Comparison of ENCODE assay signal across 2 cellular contexts in genomic region chr9:23447944-23448343, GRCh38.
TF ChIP-seq lines count a peak whose summit lies in the region.

No MANE protein-coding gene starts in this region.

TF ChIP-seq in GM23338, 12 proteins besides CTCF, POLR2A, EP300 and RAD21:
- no peak for TF ChIP-seq EZH2phosphoT487 (IDR thresholded peaks at IDR 0.05; ENCODE audit: unreplicated experiment)
- TF ChIP-seq, protein P1, sequence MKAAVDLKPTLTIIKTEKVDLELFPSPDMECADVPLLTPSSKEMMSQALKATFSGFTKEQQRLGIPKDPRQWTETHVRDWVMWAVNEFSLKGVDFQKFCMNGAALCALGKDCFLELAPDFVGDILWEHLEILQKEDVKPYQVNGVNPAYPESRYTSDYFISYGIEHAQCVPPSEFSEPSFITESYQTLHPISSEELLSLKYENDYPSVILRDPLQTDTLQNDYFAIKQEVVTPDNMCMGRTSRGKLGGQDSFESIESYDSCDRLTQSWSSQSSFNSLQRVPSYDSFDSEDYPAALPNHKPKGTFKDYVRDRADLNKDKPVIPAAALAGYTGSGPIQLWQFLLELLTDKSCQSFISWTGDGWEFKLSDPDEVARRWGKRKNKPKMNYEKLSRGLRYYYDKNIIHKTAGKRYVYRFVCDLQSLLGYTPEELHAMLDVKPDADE (IDR thresholded peaks at IDR 0.05): no peak
- TF ChIP-seq ZNF331 (CRISPR knock-in tag; IDR thresholded peaks at IDR 0.05; ENCODE audit: low read depth): no peak
- no peak for TF ChIP-seq POLR2AphosphoS5 (IDR thresholded peaks at IDR 0.05; ENCODE audit: low read depth)
- TF ChIP-seq REST (IDR thresholded peaks at IDR 0.05; ENCODE audit: unreplicated experiment): no peak
- TF ChIP-seq CREB1 (CRISPR knock-in tag; IDR thresholded peaks at IDR 0.05; ENCODE audit: low read depth): no peak
- TF ChIP-seq ZNF462 (CRISPR knock-in tag; IDR thresholded peaks at IDR 0.05): no peak
- TF ChIP-seq NANOG (IDR thresholded peaks at IDR 0.05; ENCODE audit: borderline replicate concordance): no peak
- no peak for TF ChIP-seq ZNF114 (CRISPR knock-in tag; IDR thresholded peaks at IDR 0.05)
- no peak for TF ChIP-seq EZH2 (IDR thresholded peaks at IDR 0.05; ENCODE audit: low read depth, unreplicated experiment)
- no peak for TF ChIP-seq JUNB (IDR thresholded peaks at IDR 0.05; ENCODE audit: unreplicated experiment)
- TF ChIP-seq STAT1 (IDR thresholded peaks at IDR 0.05; ENCODE audit: unreplicated experiment): no peak

TF ChIP-seq in neural cell, 6 proteins besides CTCF, POLR2A, EP300 and RAD21:
- TF ChIP-seq TAF1 (IDR thresholded peaks at IDR 0.05; ENCODE audit: low read depth) (no peak), POLR2AphosphoS5 (IDR thresholded peaks at IDR 0.05) (no peak), REST (IDR thresholded peaks at IDR 0.05; ENCODE audit: borderline replicate concordance) (no peak), EZH2 (IDR thresholded peaks at IDR 0.05; ENCODE audit: borderline replicate concordance, insufficient read depth, low read length, poor library complexity, severe bottlenecking) (no peak), MXI1 (conservative IDR thresholded peaks at IDR 0.05; ENCODE audit: poor library complexity, severe bottlenecking) (no peak), SMC3 (conservative IDR thresholded peaks at IDR 0.05; ENCODE audit: poor library complexity) (no peak)
